ENCODE assay signal across 1 cellular context in the genomic region with DNA sequence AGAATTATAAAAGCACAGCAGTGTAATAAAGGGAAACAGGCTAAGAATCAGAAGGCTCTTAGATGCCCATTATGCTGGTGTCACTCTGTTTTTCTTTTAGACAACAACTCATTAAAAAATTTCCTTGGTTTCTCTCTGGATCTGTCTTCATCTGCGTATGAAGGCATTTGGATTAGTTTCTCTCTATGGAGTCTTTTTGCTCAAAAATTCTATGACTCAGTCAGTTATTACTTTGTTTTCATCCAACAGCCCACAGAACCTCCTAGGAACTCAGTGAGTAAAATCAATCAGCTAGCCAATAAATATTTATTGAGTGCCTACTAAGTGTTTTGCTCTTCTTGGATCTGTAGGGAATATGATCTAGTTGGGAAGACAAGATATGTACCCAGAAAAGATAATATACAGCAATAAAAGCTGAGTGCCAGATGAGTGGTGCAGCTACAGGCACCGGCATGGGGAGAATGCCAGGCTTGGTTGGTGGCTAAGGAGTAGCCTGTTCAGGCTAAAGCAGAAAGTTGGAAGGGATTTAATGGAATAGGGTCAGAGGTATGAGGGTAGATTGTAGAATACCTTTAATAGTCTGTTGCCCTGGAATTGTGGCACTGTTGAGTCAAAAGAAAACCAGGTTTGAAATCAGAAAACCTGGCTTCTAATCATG.
TF ChIP-seq lines count a peak whose summit lies in the region.

No MANE protein-coding gene starts in this region.

TF ChIP-seq in GM23338, 12 proteins besides CTCF, POLR2A, EP300 and RAD21:
- TF ChIP-seq, protein P1, sequence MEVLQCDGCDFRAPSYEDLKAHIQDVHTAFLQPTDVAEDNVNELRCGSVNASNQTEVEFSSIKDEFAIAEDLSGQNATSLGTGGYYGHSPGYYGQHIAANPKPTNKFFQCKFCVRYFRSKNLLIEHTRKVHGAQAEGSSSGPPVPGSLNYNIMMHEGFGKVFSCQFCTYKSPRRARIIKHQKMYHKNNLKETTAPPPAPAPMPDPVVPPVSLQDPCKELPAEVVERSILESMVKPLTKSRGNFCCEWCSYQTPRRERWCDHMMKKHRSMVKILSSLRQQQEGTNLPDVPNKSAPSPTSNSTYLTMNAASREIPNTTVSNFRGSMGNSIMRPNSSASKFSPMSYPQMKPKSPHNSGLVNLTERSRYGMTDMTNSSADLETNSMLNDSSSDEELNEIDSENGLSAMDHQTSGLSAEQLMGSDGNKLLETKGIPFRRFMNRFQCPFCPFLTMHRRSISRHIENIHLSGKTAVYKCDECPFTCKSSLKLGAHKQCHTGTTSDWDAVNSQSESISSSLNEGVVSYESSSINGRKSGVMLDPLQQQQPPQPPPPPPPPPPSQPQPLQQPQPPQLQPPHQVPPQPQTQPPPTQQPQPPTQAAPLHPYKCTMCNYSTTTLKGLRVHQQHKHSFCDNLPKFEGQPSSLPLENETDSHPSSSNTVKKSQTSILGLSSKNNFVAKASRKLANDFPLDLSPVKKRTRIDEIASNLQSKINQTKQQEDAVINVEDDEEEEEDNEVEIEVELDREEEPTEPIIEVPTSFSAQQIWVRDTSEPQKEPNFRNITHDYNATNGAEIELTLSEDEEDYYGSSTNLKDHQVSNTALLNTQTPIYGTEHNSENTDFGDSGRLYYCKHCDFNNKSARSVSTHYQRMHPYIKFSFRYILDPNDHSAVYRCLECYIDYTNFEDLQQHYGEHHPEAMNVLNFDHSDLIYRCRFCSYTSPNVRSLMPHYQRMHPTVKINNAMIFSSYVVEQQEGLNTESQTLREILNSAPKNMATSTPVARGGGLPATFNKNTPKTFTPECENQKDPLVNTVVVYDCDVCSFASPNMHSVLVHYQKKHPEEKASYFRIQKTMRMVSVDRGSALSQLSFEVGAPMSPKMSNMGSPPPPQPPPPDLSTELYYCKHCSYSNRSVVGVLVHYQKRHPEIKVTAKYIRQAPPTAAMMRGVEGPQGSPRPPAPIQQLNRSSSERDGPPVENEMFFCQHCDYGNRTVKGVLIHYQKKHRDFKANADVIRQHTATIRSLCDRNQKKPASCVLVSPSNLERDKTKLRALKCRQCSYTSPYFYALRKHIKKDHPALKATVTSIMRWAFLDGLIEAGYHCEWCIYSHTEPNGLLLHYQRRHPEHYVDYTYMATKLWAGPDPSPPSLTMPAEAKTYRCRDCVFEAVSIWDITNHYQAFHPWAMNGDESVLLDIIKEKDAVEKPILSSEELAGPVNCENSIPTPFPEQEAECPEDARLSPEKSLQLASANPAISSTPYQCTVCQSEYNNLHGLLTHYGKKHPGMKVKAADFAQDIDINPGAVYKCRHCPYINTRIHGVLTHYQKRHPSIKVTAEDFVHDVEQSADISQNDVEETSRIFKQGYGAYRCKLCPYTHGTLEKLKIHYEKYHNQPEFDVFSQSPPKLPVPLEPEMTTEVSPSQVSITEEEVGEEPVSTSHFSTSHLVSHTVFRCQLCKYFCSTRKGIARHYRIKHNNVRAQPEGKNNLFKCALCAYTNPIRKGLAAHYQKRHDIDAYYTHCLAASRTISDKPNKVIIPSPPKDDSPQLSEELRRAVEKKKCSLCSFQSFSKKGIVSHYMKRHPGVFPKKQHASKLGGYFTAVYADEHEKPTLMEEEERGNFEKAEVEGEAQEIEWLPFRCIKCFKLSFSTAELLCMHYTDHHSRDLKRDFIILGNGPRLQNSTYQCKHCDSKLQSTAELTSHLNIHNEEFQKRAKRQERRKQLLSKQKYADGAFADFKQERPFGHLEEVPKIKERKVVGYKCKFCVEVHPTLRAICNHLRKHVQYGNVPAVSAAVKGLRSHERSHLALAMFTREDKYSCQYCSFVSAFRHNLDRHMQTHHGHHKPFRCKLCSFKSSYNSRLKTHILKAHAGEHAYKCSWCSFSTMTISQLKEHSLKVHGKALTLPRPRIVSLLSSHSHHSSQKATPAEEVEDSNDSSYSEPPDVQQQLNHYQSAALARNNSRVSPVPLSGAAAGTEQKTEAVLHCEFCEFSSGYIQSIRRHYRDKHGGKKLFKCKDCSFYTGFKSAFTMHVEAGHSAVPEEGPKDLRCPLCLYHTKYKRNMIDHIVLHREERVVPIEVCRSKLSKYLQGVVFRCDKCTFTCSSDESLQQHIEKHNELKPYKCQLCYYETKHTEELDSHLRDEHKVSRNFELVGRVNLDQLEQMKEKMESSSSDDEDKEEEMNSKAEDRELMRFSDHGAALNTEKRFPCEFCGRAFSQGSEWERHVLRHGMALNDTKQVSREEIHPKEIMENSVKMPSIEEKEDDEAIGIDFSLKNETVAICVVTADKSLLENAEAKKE (CRISPR knock-in tag; IDR thresholded peaks at IDR 0.05): no peak
- TF ChIP-seq, protein P2, sequence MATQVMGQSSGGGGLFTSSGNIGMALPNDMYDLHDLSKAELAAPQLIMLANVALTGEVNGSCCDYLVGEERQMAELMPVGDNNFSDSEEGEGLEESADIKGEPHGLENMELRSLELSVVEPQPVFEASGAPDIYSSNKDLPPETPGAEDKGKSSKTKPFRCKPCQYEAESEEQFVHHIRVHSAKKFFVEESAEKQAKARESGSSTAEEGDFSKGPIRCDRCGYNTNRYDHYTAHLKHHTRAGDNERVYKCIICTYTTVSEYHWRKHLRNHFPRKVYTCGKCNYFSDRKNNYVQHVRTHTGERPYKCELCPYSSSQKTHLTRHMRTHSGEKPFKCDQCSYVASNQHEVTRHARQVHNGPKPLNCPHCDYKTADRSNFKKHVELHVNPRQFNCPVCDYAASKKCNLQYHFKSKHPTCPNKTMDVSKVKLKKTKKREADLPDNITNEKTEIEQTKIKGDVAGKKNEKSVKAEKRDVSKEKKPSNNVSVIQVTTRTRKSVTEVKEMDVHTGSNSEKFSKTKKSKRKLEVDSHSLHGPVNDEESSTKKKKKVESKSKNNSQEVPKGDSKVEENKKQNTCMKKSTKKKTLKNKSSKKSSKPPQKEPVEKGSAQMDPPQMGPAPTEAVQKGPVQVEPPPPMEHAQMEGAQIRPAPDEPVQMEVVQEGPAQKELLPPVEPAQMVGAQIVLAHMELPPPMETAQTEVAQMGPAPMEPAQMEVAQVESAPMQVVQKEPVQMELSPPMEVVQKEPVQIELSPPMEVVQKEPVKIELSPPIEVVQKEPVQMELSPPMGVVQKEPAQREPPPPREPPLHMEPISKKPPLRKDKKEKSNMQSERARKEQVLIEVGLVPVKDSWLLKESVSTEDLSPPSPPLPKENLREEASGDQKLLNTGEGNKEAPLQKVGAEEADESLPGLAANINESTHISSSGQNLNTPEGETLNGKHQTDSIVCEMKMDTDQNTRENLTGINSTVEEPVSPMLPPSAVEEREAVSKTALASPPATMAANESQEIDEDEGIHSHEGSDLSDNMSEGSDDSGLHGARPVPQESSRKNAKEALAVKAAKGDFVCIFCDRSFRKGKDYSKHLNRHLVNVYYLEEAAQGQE (IDR thresholded peaks at IDR 0.05; ENCODE audit: unreplicated experiment): no peak
- TF ChIP-seq, protein P3, sequence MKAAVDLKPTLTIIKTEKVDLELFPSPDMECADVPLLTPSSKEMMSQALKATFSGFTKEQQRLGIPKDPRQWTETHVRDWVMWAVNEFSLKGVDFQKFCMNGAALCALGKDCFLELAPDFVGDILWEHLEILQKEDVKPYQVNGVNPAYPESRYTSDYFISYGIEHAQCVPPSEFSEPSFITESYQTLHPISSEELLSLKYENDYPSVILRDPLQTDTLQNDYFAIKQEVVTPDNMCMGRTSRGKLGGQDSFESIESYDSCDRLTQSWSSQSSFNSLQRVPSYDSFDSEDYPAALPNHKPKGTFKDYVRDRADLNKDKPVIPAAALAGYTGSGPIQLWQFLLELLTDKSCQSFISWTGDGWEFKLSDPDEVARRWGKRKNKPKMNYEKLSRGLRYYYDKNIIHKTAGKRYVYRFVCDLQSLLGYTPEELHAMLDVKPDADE (IDR thresholded peaks at IDR 0.05): no peak
- TF ChIP-seq STAT1 (IDR thresholded peaks at IDR 0.05; ENCODE audit: unreplicated experiment) (no peak), CREB1 (CRISPR knock-in tag; IDR thresholded peaks at IDR 0.05; ENCODE audit: low read depth) (no peak), JUNB (IDR thresholded peaks at IDR 0.05; ENCODE audit: unreplicated experiment) (no peak), ZNF331 (CRISPR knock-in tag; IDR thresholded peaks at IDR 0.05; ENCODE audit: low read depth) (no peak), NANOG (IDR thresholded peaks at IDR 0.05; ENCODE audit: borderline replicate concordance) (no peak), EZH2phosphoT487 (IDR thresholded peaks at IDR 0.05; ENCODE audit: unreplicated experiment) (no peak), POLR2AphosphoS5 (IDR thresholded peaks at IDR 0.05; ENCODE audit: low read depth) (no peak), EZH2 (IDR thresholded peaks at IDR 0.05; ENCODE audit: low read depth, unreplicated experiment) (no peak), ZNF114 (CRISPR knock-in tag; IDR thresholded peaks at IDR 0.05) (no peak)
TF ChIP-seq in GM23338: peak in this region for 0.
